Comparison of ENCODE assay signal across 8 cellular contexts in the genomic region with DNA sequence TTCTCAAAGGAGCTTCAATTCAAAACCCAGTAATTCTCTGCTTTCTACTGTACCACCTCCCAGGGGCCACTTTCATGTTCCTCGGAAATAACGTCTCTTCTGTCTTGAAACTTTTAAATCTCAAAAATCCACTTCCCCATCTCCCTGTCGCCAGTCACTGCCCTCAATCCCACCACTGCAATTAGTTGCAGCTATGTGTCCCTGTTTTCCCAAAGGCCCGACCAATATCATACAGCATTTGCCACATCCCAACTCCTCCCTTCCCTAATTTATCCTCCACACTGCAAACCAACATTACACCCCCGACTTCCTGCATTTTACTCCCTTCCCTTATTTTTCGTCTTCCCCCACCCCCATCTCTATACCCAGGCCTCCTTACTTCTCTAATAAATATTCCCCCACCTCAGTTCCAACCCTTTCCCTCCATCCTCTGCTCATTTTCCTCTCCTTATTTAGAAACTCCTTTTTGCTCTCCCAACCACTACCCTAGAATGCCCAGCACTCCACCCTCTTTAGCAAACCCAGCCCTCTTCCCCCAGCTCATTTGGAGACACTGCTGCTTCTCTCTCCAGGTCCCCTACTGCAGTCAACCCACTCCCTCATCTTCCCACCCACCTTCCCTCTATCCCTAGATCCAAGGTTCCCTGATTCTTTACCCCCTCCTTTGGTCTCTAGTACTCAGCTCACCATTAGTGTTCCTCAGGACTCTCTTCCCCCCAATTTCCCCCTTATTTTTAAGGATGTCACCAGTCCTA. TPM values are rescaled to one million over a fixed set of nuclear protein-coding genes. Genes with fewer than 3 reads are reported as not detected.
DNase-seq lines count a peak whose midpoint lies in the region; ATAC-seq, FAIRE-seq and TF ChIP-seq lines count a peak whose summit lies in the region.

No MANE protein-coding gene starts in this region.

- H4K5ac ChIP-seq in IMR-90 (ENCODE audit: low read depth, low read length) = 0 out of 2 replicates have a peak overlapping the region, but pooled peaks have one; percentile 11

- 4% methylated on average over 6 of the region's 6 CpGs; no CpG with 5 or more reads in 1 of the 2 experiments for WGBS in IMR-90 (ENCODE audit: extremely low coverage in 2 of 2, insufficient read length in 1 of 2), 2 experiments

- FAIRE-seq in RCC 7860 (lab: Jason Lieb, UNC) = no peak

- H2BK5ac ChIP-seq in IMR-90 (ENCODE audit: low read depth, low read length, poor library complexity, severe bottlenecking) = peak overlapping the region; percentile 83

- peak overlapping the region; percentile 7; the same call in 1 of the 2 replicates for H2BK120ac ChIP-seq in IMR-90 (ENCODE audit: low read depth, low read length)

- CTCF ChIA-PET in Caco-2 (lab: Charles Lee) = interaction anchor here (0.9 to 1.2 kb wide), 2 partner anchors 62 to 73 kb away, joined by 3 to 4 read pairs; no protein-coding TSS in a partner anchor
- CTCF ChIA-PET in IMR-90 (lab: Yijun Ruan, JAX) = interaction anchor here (0.6 to 3.9 kb wide), 7 partner anchors 12 to 72 kb away, joined by 3 to 13 read pairs (median 4); no protein-coding TSS in a partner anchor
- CTCF ChIA-PET in activated CD4-positive, alpha-beta memory T cell treated with anti-CD3 and anti-CD28 coated beads for 36 hours (lab: Charles Lee) = interaction anchor here (0.8 to 17.3 kb wide), 6 partner anchors 8 to 395 kb away, joined by 3 to 437 read pairs (median 4); a partner anchor contains a TSS

- peaks cover 29% of the 10 kb centered on the region for H3K4me1 Mint-ChIP-seq in Caco-2 (ENCODE audit: low read depth, unreplicated experiment)
- H3K4me1 Mint-ChIP-seq in activated CD4-positive, alpha-beta memory T cell treated with anti-CD3 and anti-CD28 coated beads for 36 hours (ENCODE audit: low read depth) = peaks cover 49% of the 10 kb centered on the region
- H3K4me1 Mint-ChIP-seq in neural crest cell = peaks cover 48% of the 10 kb centered on the region

- H3K27ac ChIP-seq in IMR-90 (ENCODE audit: insufficient read depth, low read length) = peak overlapping the region; percentile 95

- H4K91ac ChIP-seq in IMR-90 (ENCODE audit: insufficient read depth, low read depth, low read length) = peak overlapping the region; percentile 53

- H3K4me3 Mint-ChIP-seq in Caco-2 (ENCODE audit: unreplicated experiment) (peak overlapping the region; percentile 79), neural crest cell (peak overlapping the region; percentile 96)
- H3K4me3 Mint-ChIP-seq in activated CD4-positive, alpha-beta memory T cell treated with anti-CD3 and anti-CD28 coated beads for 36 hours = peak overlapping the region; percentile 83

- H2AK5ac ChIP-seq in IMR-90 (ENCODE audit: low read depth, low read length) = peak overlapping the region; percentile 94

- H3K36me3 Mint-ChIP-seq in Caco-2 (ENCODE audit: insufficient read depth, unreplicated experiment) (peaks cover 9% of the 10 kb centered on the region), neural crest cell (ENCODE audit: low read depth) (no peaks in the 10 kb centered on the region)
- no peaks in the 10 kb centered on the region for H3K36me3 Mint-ChIP-seq in activated CD4-positive, alpha-beta memory T cell treated with anti-CD3 and anti-CD28 coated beads for 36 hours

- BruUV-seq in Caco-2 (replicated peaks; lab: Mats Ljungman, UMichigan) (no TSS peak), IMR-90 (replicated peaks; lab: Mats Ljungman, UMichigan) (no TSS peak)

- in situ Hi-C loops in IMR-90 (cut with MboI; ENCODE audit: low sequenced_read_pairs) = loop anchor here (5.0 kb wide), 1 partner anchor 60 kb away; no protein-coding TSS in a partner anchor

- H2BK15ac ChIP-seq in IMR-90 (ENCODE audit: low read depth, low read length) = no peak overlapping the region

- H3K9me3 Mint-ChIP-seq in Caco-2 (ENCODE audit: unreplicated experiment) = no peaks in the 10 kb centered on the region
- no peaks in the 10 kb centered on the region for H3K9me3 Mint-ChIP-seq in activated CD4-positive, alpha-beta memory T cell treated with anti-CD3 and anti-CD28 coated beads for 36 hours
- H3K9me3 Mint-ChIP-seq in neural crest cell = no peaks in the 10 kb centered on the region

- POLR2A ChIA-PET in Caco-2 (lab: Charles Lee) (no interaction called here), IMR-90 (lab: Charles Lee; ENCODE audit: unreplicated experiment) (interaction anchor here (0.6 kb wide), 2 partner anchors 22 to 295 kb away, joined by 3 read pairs; no protein-coding TSS in a partner anchor)
- POLR2A ChIA-PET in activated CD4-positive, alpha-beta memory T cell treated with anti-CD3 and anti-CD28 coated beads for 36 hours (lab: Charles Lee) = interaction anchor here (0.6 to 0.7 kb wide), 3 partner anchors 9 to 1213 kb away, joined by 3 to 6 read pairs (median 3); no protein-coding TSS in a partner anchor

- intact Hi-C loops in Caco-2 (cut with micrococcal nuclease; ENCODE audit: unreplicated experiment) (loop anchor here (2.0 to 5.0 kb wide), 2 partner anchors 35 to 51 kb away; no protein-coding TSS in a partner anchor), IMR-90 (cut with micrococcal nuclease) (loop anchor here (2.0 kb wide), 1 partner anchor 33 kb away; no protein-coding TSS in a partner anchor)
- intact Hi-C loops in activated CD4-positive, alpha-beta memory T cell treated with anti-CD3 and anti-CD28 coated beads for 36 hours (cut with micrococcal nuclease) = loop anchor here (1.0 to 10.0 kb wide), 5 partner anchors 62 to 847 kb away; a partner anchor contains a TSS

- dilution Hi-C loops in IMR-90 (cut with HindIII; ENCODE audit: low sequenced_read_pairs, unreplicated experiment) = no loop called here

- H2AK9ac ChIP-seq in IMR-90 (replicated peaks; ENCODE audit: low read depth, low read length, poor library complexity) = peak overlapping the region; percentile 21

- H3K27me3 ChIP-seq in Caco-2 (replicated peaks; ENCODE audit: control insufficient read depth, insufficient read depth, low read length) (no peaks in the 10 kb centered on the region), IMR-90 (ENCODE audit: control insufficient read depth, insufficient read depth, low read length) (no peaks in the 10 kb centered on the region)

- TF ChIP-seq RAD21 in IMR-90 (IDR thresholded peaks at IDR 0.05; ENCODE audit: low read length) = no peak; the same call in 1 of the 2 replicates

- peak overlapping the region; percentile 92 for H3K23ac ChIP-seq in IMR-90 (ENCODE audit: low read depth, low read length)

- ATAC-seq in IMR-90 (ENCODE audit: low read depth) (peak; percentile 30), HG02852 (IDR thresholded peaks at IDR 0.05; ENCODE audit: unreplicated experiment) (no peak)

- H3K36me3 ChIP-seq in Caco-2 (ENCODE audit: control insufficient read depth, insufficient read depth, low read length) (no peaks in the 10 kb centered on the region), IMR-90 (ENCODE audit: control insufficient read depth, insufficient read depth, low read length) (no peaks in the 10 kb centered on the region)

- H3K56ac ChIP-seq in IMR-90 (ENCODE audit: extremely low read depth, insufficient read depth, low read length) = peak overlapping the region; percentile 94

- TF ChIP-seq CTCF in Caco-2 (IDR thresholded peaks at IDR 0.05; ENCODE audit: insufficient read depth in 1 of 2, low read depth in 1 of 2, low read length in 1 of 2, severe bottlenecking in 1 of 2, unreplicated experiment in 1 of 2) = no peak
- TF ChIP-seq CTCF in IMR-90 (conservative IDR thresholded peaks at IDR 0.05; ENCODE audit: low read depth, low read length) = no peak
- TF ChIP-seq CTCF in foreskin fibroblast (IDR thresholded peaks at IDR 0.05; ENCODE audit: low read depth, low read length) = no peak
- TF ChIP-seq CTCF in neural crest cell (conservative IDR thresholded peaks at IDR 0.05) = no peak

- H3K4me3 ChIP-seq in Caco-2 (ENCODE audit: low read depth, low read length) (peak overlapping the region; percentile 98), IMR-90 (ENCODE audit: insufficient read depth, low read depth, low read length) (peak overlapping the region; percentile 64), foreskin fibroblast (ENCODE audit: low read depth in 1 of 2, low read length in 2 of 2) (peak overlapping the region; percentile 61 to 87)

- H4K8ac ChIP-seq in IMR-90 (ENCODE audit: low read depth in 2 of 2, low read length in 2 of 2) = peak overlapping the region; percentile 37 to 75; a peak in 1 of 4 replicates

- 0 out of 2 replicates have a peak overlapping the region, but pooled peaks have one; percentile 5 for H2BK20ac ChIP-seq in IMR-90 (ENCODE audit: low read depth, low read length)

- H3K27me3 Mint-ChIP-seq in Caco-2 (ENCODE audit: insufficient read depth, unreplicated experiment) = no peaks in the 10 kb centered on the region
- H3K27me3 Mint-ChIP-seq in activated CD4-positive, alpha-beta memory T cell treated with anti-CD3 and anti-CD28 coated beads for 36 hours = peaks cover 2% of the 10 kb centered on the region
- H3K27me3 Mint-ChIP-seq in neural crest cell (ENCODE audit: low read depth) = peaks cover 9% of the 10 kb centered on the region

- H2AFZ ChIP-seq in IMR-90 (replicated peaks; ENCODE audit: low read length, poor library complexity) = peak overlapping the region; percentile 18

- H3K4me1 ChIP-seq in Caco-2 (peaks cover 28% of the 10 kb centered on the region), IMR-90 (ENCODE audit: control insufficient read depth, insufficient read depth, low read length) (peaks cover 15% of the 10 kb centered on the region)

- H3K27ac Mint-ChIP-seq in Caco-2 (ENCODE audit: unreplicated experiment) (peak overlapping the region; percentile 98), neural crest cell (ENCODE audit: unreplicated experiment) (peak overlapping the region; percentile 45)
- peak overlapping the region; percentile 52 for H3K27ac Mint-ChIP-seq in activated CD4-positive, alpha-beta memory T cell treated with anti-CD3 and anti-CD28 coated beads for 36 hours

- DNase-seq in Caco-2 (peak in 1 of 2 experiments; percentile 8), IMR-90 (peak; percentile 59), foreskin fibroblast (peak in 1 of 2 donors; percentile 67), neural crest cell (ENCODE audit: low read depth, low spot score) (no peak), RCC 7860 (ENCODE audit: low spot score) (no peak)
- DNase-seq in activated CD4-positive, alpha-beta memory T cell treated with anti-CD3 and anti-CD28 coated beads for 36 hours = peak; percentile 27
- DNase-seq in activated CD8-positive, alpha-beta memory T cell treated with anti-CD3 and anti-CD28 coated beads, Interleukin-2, amount 50 U/mL, for 48 hours = no peak

- TF ChIP-seq POLR2A in IMR-90 (IDR thresholded peaks at IDR 0.05; ENCODE audit: low read depth, low read length) = 0 out of 2 replicates have a peak, but pooled peaks have one; percentile 51

- peak overlapping the region; percentile 97 for H3K9ac ChIP-seq in IMR-90 (ENCODE audit: low read depth, low read length)

- peak overlapping the region; percentile 93 for H3K14ac ChIP-seq in IMR-90 (replicated peaks; ENCODE audit: low read depth, low read length)

- H3K9me3 ChIP-seq in Caco-2 (no peaks in the 10 kb centered on the region), IMR-90 (ENCODE audit: control insufficient read depth, insufficient read depth, low read length) (no peaks in the 10 kb centered on the region)

- peaks cover 9% of the 10 kb centered on the region for H3K9me1 ChIP-seq in IMR-90 (ENCODE audit: insufficient read depth, low read length)

- H4K20me1 ChIP-seq in IMR-90 (ENCODE audit: insufficient read depth, low read length) = peaks cover 51% of the 10 kb centered on the region

- H3K79me1 ChIP-seq in IMR-90 (ENCODE audit: low read depth in 1 of 2, low read length in 2 of 2) = peaks cover 7 to 54% of the 10 kb centered on the region in 2 experiments; a peak in 2 of 4 replicates

- H3K4me2 ChIP-seq in IMR-90 (ENCODE audit: low read depth, low read length) = peak overlapping the region; percentile 97

- peak overlapping the region; percentile 82 for H3K4ac ChIP-seq in IMR-90 (ENCODE audit: low read depth, low read length)

- peak overlapping the region; percentile 42 for H3K18ac ChIP-seq in IMR-90 (ENCODE audit: low read depth, low read length)

RNA-seq across cellular contexts. Expression of a gene that starts 1.1 kb away (rescaled TPM):
- 124 TPM in 2 replicates for total RNA-seq in Caco-2 (2022)
- 150 and 171 TPM in 2 replicates for total RNA-seq in IMR-90 (2012; rRNA removed)
- 268 and 329 TPM in 2 replicates for polyA plus RNA-seq in IMR-90 (2012; rRNA removed)
- 181 and 182 TPM in 2 replicates for polyA plus RNA-seq in IMR-90 (2012; cell fraction: cytosol; rRNA removed)
- polyA plus RNA-seq in IMR-90 (2012; cell fraction: nucleus; rRNA removed; ENCODE audit: low replicate concordance) = 77.6 and 177 TPM in 2 replicates
- total RNA-seq in activated CD4-positive, alpha-beta memory T cell treated with anti-CD3 and anti-CD28 coated beads for 36 hours = 10 to 100 TPM; 46.7 to 49.8 TPM
- total RNA-seq in neural crest cell = 51.0 and 54.9 TPM in 2 replicates

RNA-seq across cellular contexts. Expression of a gene that starts 52.1 kb away (rescaled TPM):
- total RNA-seq in Caco-2 (2022) (70.5 and 74.2 TPM in 2 replicates), IMR-90 (2012; rRNA removed) (30.8 and 37.5 TPM in 2 replicates), neural crest cell (184 and 199 TPM in 2 replicates)
- 149 and 150 TPM in 2 replicates for polyA plus RNA-seq in IMR-90 (2012; rRNA removed)
- polyA plus RNA-seq in IMR-90 (2012; cell fraction: cytosol; rRNA removed) = 58.7 and 100 TPM in 2 replicates
- polyA plus RNA-seq in IMR-90 (2012; cell fraction: nucleus; rRNA removed; ENCODE audit: low replicate concordance) = 95.5 and 121 TPM in 2 replicates
- 1 to 10 TPM; 3.7 to 4.9 TPM for total RNA-seq in activated CD4-positive, alpha-beta memory T cell treated with anti-CD3 and anti-CD28 coated beads for 36 hours

Comparison
In these comparisons a context has a peak if more than half of its experiments do, and no peak if none do; other contexts are left out.
1. DNase-seq: peak in IMR-90 (single experiment) and activated CD4-positive, alpha-beta memory T cell treated with anti-CD3 and anti-CD28 coated beads for 36 hours (single experiment); none in neural crest cell (single experiment), activated CD8-positive, alpha-beta memory T cell treated with anti-CD3 and anti-CD28 coated beads, Interleukin-2, amount 50 U/mL, for 48 hours (single experiment) and RCC 7860 (single experiment).
2. H3K27ac Mint-ChIP-seq: peak in every context shown above with its lines; median percentile 98 in Caco-2; 52 in activated CD4-positive, alpha-beta memory T cell treated with anti-CD3 and anti-CD28 coated beads for 36 hours; 45 in neural crest cell.
3. Peak in every context shown above with its lines, with median percentiles within 50 percentile points of each other: H3K4me3 ChIP-seq and H3K4me3 Mint-ChIP-seq.